Comparison of ENCODE assay signal across 8 cellular contexts in the genomic region with DNA sequence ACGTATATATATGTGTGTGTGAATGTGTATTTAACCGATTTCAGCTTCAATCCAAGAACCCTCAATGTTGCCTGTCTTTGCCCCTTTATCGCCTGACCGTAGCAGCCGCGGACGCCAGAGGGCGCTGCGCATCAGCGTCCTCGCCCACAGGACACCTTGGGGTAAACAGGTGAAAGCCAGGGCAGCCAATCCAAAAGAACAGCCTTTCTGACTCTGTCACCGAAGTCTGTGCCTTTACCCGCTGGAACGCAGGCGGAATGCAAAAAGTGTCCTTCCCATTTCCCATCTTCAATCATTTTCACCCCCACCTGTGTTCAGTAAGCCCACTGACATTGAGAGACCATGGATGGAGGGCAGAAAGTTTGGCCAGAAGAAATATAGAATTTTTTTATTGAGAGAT. TPM values are rescaled to one million over a fixed set of nuclear protein-coding genes. Genes with fewer than 3 reads are reported as not detected.
A peak's percentile ranks its signal among the peaks of the same experiment; 100 is the strongest.
DNase-seq lines count a peak whose midpoint lies in the region; ATAC-seq and TF ChIP-seq lines count a peak whose summit lies in the region.

No MANE protein-coding gene starts in this region.

- H2AFZ ChIP-seq in neural progenitor cell (replicated peaks): no peak overlapping the region

- H4K20me1 ChIP-seq in neural progenitor cell (ENCODE audit: low read depth): peaks cover 86% of the 10 kb centered on the region

- peaks cover 100% of the 10 kb centered on the region for H3K27me3 ChIP-seq in neural progenitor cell

- H3K4me1 Mint-ChIP-seq in neural progenitor cell: peaks cover 29% of the 10 kb centered on the region

- no peak overlapping the region for H3K4me2 ChIP-seq in neural progenitor cell

- no peak overlapping the region for H3K4me3 ChIP-seq in neural progenitor cell

- no peak overlapping the region for H3K4me3 Mint-ChIP-seq in neural progenitor cell

- no peaks in the 10 kb centered on the region for H3K9me3 ChIP-seq in neural progenitor cell (ENCODE audit: low read depth)

- no peaks in the 10 kb centered on the region for H3K36me3 Mint-ChIP-seq in neural progenitor cell

- H3K9ac ChIP-seq in neural progenitor cell: no peak overlapping the region

- H3K36me3 ChIP-seq in neural progenitor cell: no peaks in the 10 kb centered on the region

- H3K27me3 Mint-ChIP-seq in neural progenitor cell (ENCODE audit: insufficient read depth, low read depth): peaks cover 90% of the 10 kb centered on the region

- peak; percentile 98 for TF ChIP-seq CTCF in neural progenitor cell (IDR thresholded peaks at IDR 0.05)

- H3K27ac Mint-ChIP-seq in neural progenitor cell: no peak overlapping the region

- peak; percentile 72 for ATAC-seq in GM19043 (IDR thresholded peaks at IDR 0.05; ENCODE audit: low read depth, unreplicated experiment)
- ATAC-seq in HG03103 (IDR thresholded peaks at IDR 0.05; ENCODE audit: low read depth, unreplicated experiment): peak; percentile 76

- DNase-seq in DMS114 treated with DMSO at 0.1 percent for 48 hours (lab: John Stamatoyannopoulos, UW; ENCODE audit: unreplicated experiment) (peak; percentile 5), OCI-M1 (lab: John Stamatoyannopoulos, UW) (peak; percentile 54), cerebellar cortex (ENCODE audit: low spot score) (peak; percentile 70), neural progenitor cell (ENCODE audit: low spot score) (peak; percentile 82), NCI-H2107 (lab: John Stamatoyannopoulos, UW) (no peak), NCI-H2107 treated with DMSO at 0.1 percent for 48 hours (lab: John Stamatoyannopoulos, UW; ENCODE audit: unreplicated experiment) (no peak)

- peaks cover 39% of the 10 kb centered on the region for H3K4me1 ChIP-seq in neural progenitor cell

- peaks cover 7% of the 10 kb centered on the region for H3K9me3 Mint-ChIP-seq in neural progenitor cell

- no peak overlapping the region for H3K27ac ChIP-seq in neural progenitor cell

- H3F3A ChIP-seq in neural progenitor cell (ENCODE audit: low read depth): peaks cover 24% of the 10 kb centered on the region

- H3K79me2 ChIP-seq in neural progenitor cell (ENCODE audit: low read depth): no peaks in the 10 kb centered on the region

RNA-seq across cellular contexts. Expression of a gene that starts 3.6 kb away (rescaled TPM):
- 0.71 TPM in 1 of 2 replicates, not detected in the other for total RNA-seq in neural progenitor cell (ENCODE audit: low replicate concordance)

Comparison
In these comparisons a context has a peak if more than half of its experiments do, and no peak if none do; other contexts are left out.
1. DNase-seq: peak in DMS114 treated with DMSO at 0.1 percent for 48 hours (single experiment), OCI-M1 (single experiment), cerebellar cortex (single experiment) and neural progenitor cell (single experiment); none in NCI-H2107 (single experiment) and NCI-H2107 treated with DMSO at 0.1 percent for 48 hours (single experiment).